Comparison of ENCODE assay signal across 6 cellular contexts in the genomic region with DNA sequence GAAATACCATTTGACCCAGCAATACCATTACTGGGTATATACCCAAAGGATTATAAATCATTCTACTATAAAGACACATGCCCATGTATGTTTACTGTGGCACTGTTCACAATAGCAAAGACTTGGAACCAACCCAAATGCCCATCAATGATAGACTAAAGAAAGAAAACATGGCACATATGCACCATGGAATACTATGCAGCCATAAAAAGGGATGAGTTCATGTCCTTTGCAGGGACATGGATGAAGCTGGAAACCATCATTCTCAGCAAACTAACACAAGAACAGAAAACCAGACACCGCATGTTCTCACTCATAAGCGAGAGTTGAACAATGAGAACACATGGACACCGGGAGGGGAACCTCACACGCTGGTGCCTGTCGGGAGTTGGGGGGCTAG. TPM values are rescaled to one million over a fixed set of nuclear protein-coding genes. Genes with fewer than 3 reads are reported as not detected.
A peak's percentile ranks its signal among the peaks of the same experiment; 100 is the strongest.
DNase-seq lines count a peak whose midpoint lies in the region; ATAC-seq and TF ChIP-seq lines count a peak whose summit lies in the region.
"Not testable (repeated sequence)": the region's sequence is repeated elsewhere in the genome, so short reads cannot be mapped to it uniquely, and the experiment has no call there.

No MANE protein-coding gene starts in this region.

- not testable (repeated sequence) for ATAC-seq in CD4-positive, CD25-positive, alpha-beta regulatory T cell (ENCODE audit: low read depth in 2 of 2); activated CD8-positive, alpha-beta T cell treated with anti-CD3 and anti-CD28 coated beads for 36 hours; naive thymus-derived CD4-positive, alpha-beta T cell; stimulated activated memory B cell treated with anti-CD40 and anti-IgM and Interleukin-4, amounts not matched to agents 10 μg/mL and 1 μg/mL and 100 μg/mL, for 72 hours

- peaks cover 19% of the 10 kb centered on the region for H3K4me1 ChIP-seq in CD4-positive, CD25-positive, alpha-beta regulatory T cell (ENCODE audit: control insufficient read depth, insufficient read depth, low read length, poor library complexity, severe bottlenecking)
- not testable (repeated sequence) for H3K4me1 ChIP-seq in HEK293 (ENCODE audit: control insufficient read depth, insufficient read depth, low read length); naive thymus-derived CD4-positive, alpha-beta T cell (ENCODE audit: control insufficient read depth in 2 of 2, insufficient read depth in 2 of 2, low read length in 2 of 2)

- H3K4me3 Mint-ChIP-seq in CD4-positive, CD25-positive, alpha-beta regulatory T cell, result peak overlapping the region in 1 of 4 donors; percentile 23
- H3K4me3 Mint-ChIP-seq in activated CD8-positive, alpha-beta T cell treated with anti-CD3 and anti-CD28 coated beads for 36 hours; naive thymus-derived CD4-positive, alpha-beta T cell; stimulated activated memory B cell treated with anti-CD40 and anti-IgM and Interleukin-4, amounts not matched to agents 10 μg/mL and 1 μg/mL and 100 μg/mL, for 72 hours: not testable (repeated sequence)
- H3K4me3 Mint-ChIP-seq in activated naive CD8-positive, alpha-beta T cell, result peak overlapping the region; percentile 38

- DNase-seq in CD4-positive, CD25-positive, alpha-beta regulatory T cell; activated CD8-positive, alpha-beta T cell treated with anti-CD3 and anti-CD28 coated beads for 36 hours; naive thymus-derived CD4-positive, alpha-beta T cell: not testable (repeated sequence)

- peaks cover 55% of the 10 kb centered on the region for H3K36me3 Mint-ChIP-seq in CD4-positive, CD25-positive, alpha-beta regulatory T cell
- H3K36me3 Mint-ChIP-seq in activated CD8-positive, alpha-beta T cell treated with anti-CD3 and anti-CD28 coated beads for 36 hours (ENCODE audit: low read depth), result peaks cover 60% of the 10 kb centered on the region
- H3K36me3 Mint-ChIP-seq in activated naive CD8-positive, alpha-beta T cell, result peaks cover 14% of the 10 kb centered on the region
- peaks cover 7 to 58% (median 34%) of the 10 kb centered on the region in 5 donors for H3K36me3 Mint-ChIP-seq in naive thymus-derived CD4-positive, alpha-beta T cell
- H3K36me3 Mint-ChIP-seq in stimulated activated memory B cell treated with anti-CD40 and anti-IgM and Interleukin-4, amounts not matched to agents 10 μg/mL and 1 μg/mL and 100 μg/mL, for 72 hours, result peaks cover 57% of the 10 kb centered on the region

- not testable (repeated sequence) for H3K27ac ChIP-seq in CD4-positive, CD25-positive, alpha-beta regulatory T cell (ENCODE audit: insufficient read depth, low read length, poor library complexity, severe bottlenecking); HEK293 (ENCODE audit: extremely low read depth, low read depth, low read length); naive thymus-derived CD4-positive, alpha-beta T cell (ENCODE audit: low read depth, low read length)

- H3K27me3 Mint-ChIP-seq in CD4-positive, CD25-positive, alpha-beta regulatory T cell; activated CD8-positive, alpha-beta T cell treated with anti-CD3 and anti-CD28 coated beads for 36 hours; activated naive CD8-positive, alpha-beta T cell; naive thymus-derived CD4-positive, alpha-beta T cell; stimulated activated memory B cell treated with anti-CD40 and anti-IgM and Interleukin-4, amounts not matched to agents 10 μg/mL and 1 μg/mL and 100 μg/mL, for 72 hours: not testable (repeated sequence)

- not testable (repeated sequence) for H3K4me3 ChIP-seq in CD4-positive, CD25-positive, alpha-beta regulatory T cell (ENCODE audit: low read depth, low read length); HEK293 (ENCODE audit: low read depth, low read length); naive thymus-derived CD4-positive, alpha-beta T cell (ENCODE audit: low read length)

- H3K9me3 Mint-ChIP-seq in CD4-positive, CD25-positive, alpha-beta regulatory T cell; activated CD8-positive, alpha-beta T cell treated with anti-CD3 and anti-CD28 coated beads for 36 hours; activated naive CD8-positive, alpha-beta T cell (ENCODE audit: low read depth); naive thymus-derived CD4-positive, alpha-beta T cell; stimulated activated memory B cell treated with anti-CD40 and anti-IgM and Interleukin-4, amounts not matched to agents 10 μg/mL and 1 μg/mL and 100 μg/mL, for 72 hours: not testable (repeated sequence)

- not testable (repeated sequence) for H3K27me3 ChIP-seq in CD4-positive, CD25-positive, alpha-beta regulatory T cell (ENCODE audit: control insufficient read depth, insufficient read depth, low read length); naive thymus-derived CD4-positive, alpha-beta T cell (ENCODE audit: control insufficient read depth in 2 of 2, insufficient read depth in 2 of 2, low read length in 2 of 2)

- POLR2A ChIA-PET in HEK293 (lab: Yijun Ruan, JAX), result interaction anchor here (0.6 kb wide), 1 partner anchor 1324 kb away, joined by 3 read pairs; no protein-coding TSS in a partner anchor
- POLR2A ChIA-PET in activated CD8-positive, alpha-beta T cell treated with anti-CD3 and anti-CD28 coated beads for 36 hours (lab: Charles Lee), result interaction anchor here (1.7 to 4.1 kb wide), 3 partner anchors 17 to 316 kb away, joined by 3 to 18 read pairs (median 7); partner anchors contain the start of genes CLN5 and FBXL3
- POLR2A ChIA-PET in naive thymus-derived CD4-positive, alpha-beta T cell (lab: Charles Lee), result interaction anchor here (2.1 kb wide), 1 partner anchor 17 kb away, joined by 6 read pairs; no protein-coding TSS in a partner anchor

- H3K9me3 ChIP-seq in CD4-positive, CD25-positive, alpha-beta regulatory T cell (ENCODE audit: control insufficient read depth in 2 of 2, low read length in 2 of 2); HEK293 (ENCODE audit: control insufficient read depth, insufficient read depth, low read depth, low read length); naive thymus-derived CD4-positive, alpha-beta T cell (ENCODE audit: control insufficient read depth in 2 of 3, low read length in 3 of 3): not testable (repeated sequence)

- not testable (repeated sequence) for TF ChIP-seq CTCF in HEK293 (tag by site-specific recombination; IDR thresholded peaks at IDR 0.05); activated CD8-positive, alpha-beta T cell treated with anti-CD3 and anti-CD28 coated beads for 36 hours (IDR thresholded peaks at IDR 0.05)

- intact Hi-C loops in activated CD8-positive, alpha-beta T cell treated with anti-CD3 and anti-CD28 coated beads for 36 hours (cut with micrococcal nuclease), result loop anchor here (10.0 kb wide), 1 partner anchor 465 kb away; no protein-coding TSS in a partner anchor
- intact Hi-C loops in naive thymus-derived CD4-positive, alpha-beta T cell (cut with micrococcal nuclease), result not testable (repeated sequence)

- H3K27ac Mint-ChIP-seq in CD4-positive, CD25-positive, alpha-beta regulatory T cell, result peak overlapping the region in 2 of 3 donors; percentile 49 to 88
- peak overlapping the region; percentile 74 for H3K27ac Mint-ChIP-seq in activated CD8-positive, alpha-beta T cell treated with anti-CD3 and anti-CD28 coated beads for 36 hours
- peak overlapping the region; percentile 76 for H3K27ac Mint-ChIP-seq in activated naive CD8-positive, alpha-beta T cell
- peak overlapping the region in 5 of 9 donors; percentile 6 to 65 (median 53) for H3K27ac Mint-ChIP-seq in naive thymus-derived CD4-positive, alpha-beta T cell
- H3K27ac Mint-ChIP-seq in stimulated activated memory B cell treated with anti-CD40 and anti-IgM and Interleukin-4, amounts not matched to agents 10 μg/mL and 1 μg/mL and 100 μg/mL, for 72 hours, result peak overlapping the region; percentile 22

- H3K36me3 ChIP-seq in CD4-positive, CD25-positive, alpha-beta regulatory T cell (ENCODE audit: control insufficient read depth, insufficient read depth, low read length), result peaks cover 86% of the 10 kb centered on the region
- peaks cover 9 to 84% of the 10 kb centered on the region in 2 experiments; a peak in 2 of 3 replicates for H3K36me3 ChIP-seq in HEK293 (ENCODE audit: control insufficient read depth in 2 of 2, insufficient read depth in 1 of 2, low read length in 2 of 2)
- peaks cover 6 to 65% (median 46%) of the 10 kb centered on the region in 3 experiments for H3K36me3 ChIP-seq in naive thymus-derived CD4-positive, alpha-beta T cell (ENCODE audit: control insufficient read depth in 2 of 3, insufficient read depth in 3 of 3, low read length in 3 of 3)

- H3K4me1 Mint-ChIP-seq in CD4-positive, CD25-positive, alpha-beta regulatory T cell, result peaks cover 26 to 76% (median 56%) of the 10 kb centered on the region in 4 donors
- peaks cover 37% of the 10 kb centered on the region for H3K4me1 Mint-ChIP-seq in activated CD8-positive, alpha-beta T cell treated with anti-CD3 and anti-CD28 coated beads for 36 hours (ENCODE audit: low read depth)
- H3K4me1 Mint-ChIP-seq in activated naive CD8-positive, alpha-beta T cell (ENCODE audit: low read depth), result peaks cover 57% of the 10 kb centered on the region
- peaks cover 8 to 64% (median 58%) of the 10 kb centered on the region in 7 donors for H3K4me1 Mint-ChIP-seq in naive thymus-derived CD4-positive, alpha-beta T cell
- H3K4me1 Mint-ChIP-seq in stimulated activated memory B cell treated with anti-CD40 and anti-IgM and Interleukin-4, amounts not matched to agents 10 μg/mL and 1 μg/mL and 100 μg/mL, for 72 hours, result peaks cover 15% of the 10 kb centered on the region

- CTCF ChIA-PET in HEK293 (lab: Yijun Ruan, JAX); naive thymus-derived CD4-positive, alpha-beta T cell (lab: Charles Lee): not testable (repeated sequence)
- CTCF ChIA-PET in activated CD8-positive, alpha-beta T cell treated with anti-CD3 and anti-CD28 coated beads for 36 hours (lab: Charles Lee), result interaction anchor here (1.0 to 1.3 kb wide), 2 partner anchors 8 to 469 kb away, joined by 3 to 4 read pairs; no protein-coding TSS in a partner anchor

RNA-seq across cellular contexts. Expression of gene FBXL3, which starts 17.2 kb away (rescaled TPM):
- total RNA-seq in CD4-positive, CD25-positive, alpha-beta regulatory T cell, result 89.0 TPM
- 10 to 100 TPM; 36.7 to 63.3 (median 48.5) TPM for polyA plus RNA-seq in CD4-positive, CD25-positive, alpha-beta regulatory T cell
- total RNA-seq in activated CD8-positive, alpha-beta T cell treated with anti-CD3 and anti-CD28 coated beads for 36 hours, result 10 to 100 TPM; 32.8 to 34.3 TPM
- total RNA-seq in naive thymus-derived CD4-positive, alpha-beta T cell, result 10 to 100 TPM; 44.2 to 94.2 (median 70.8) TPM
- 10 to 100 TPM; 42.0 to 57.0 TPM for polyA plus RNA-seq in naive thymus-derived CD4-positive, alpha-beta T cell

RNA-seq across cellular contexts. Expression of gene CLN5, which starts 17.8 kb away (rescaled TPM):
- total RNA-seq in CD4-positive, CD25-positive, alpha-beta regulatory T cell, result 27.3 TPM
- polyA plus RNA-seq in CD4-positive, CD25-positive, alpha-beta regulatory T cell, result 10 to 100 TPM; 36.9 to 45.5 (median 41.0) TPM
- total RNA-seq in activated CD8-positive, alpha-beta T cell treated with anti-CD3 and anti-CD28 coated beads for 36 hours, result 10 to 100 TPM; 14.5 to 16.9 TPM
- 10 to 100 TPM; 18.9 to 45.3 (median 27.7) TPM for total RNA-seq in naive thymus-derived CD4-positive, alpha-beta T cell
- 10 to 100 TPM; 27.5 to 36.5 TPM for polyA plus RNA-seq in naive thymus-derived CD4-positive, alpha-beta T cell

Comparison
In these comparisons a context has a peak if more than half of its experiments do, and no peak if none do; other contexts are left out.
1. H3K27ac Mint-ChIP-seq: peak in every context shown above with its lines; median percentile 76 in activated naive CD8-positive, alpha-beta T cell; 74 in activated CD8-positive, alpha-beta T cell treated with anti-CD3 and anti-CD28 coated beads for 36 hours; 68 in CD4-positive, CD25-positive, alpha-beta regulatory T cell; 53 in naive thymus-derived CD4-positive, alpha-beta T cell; 22 in stimulated activated memory B cell treated with anti-CD40 and anti-IgM and Interleukin-4, amounts not matched to agents 10 μg/mL and 1 μg/mL and 100 μg/mL, for 72 hours.